In genomic region chr4:162707962-162708361, GRCh38 we compare ENCODE assay signal across 20 cellular contexts.
A peak's percentile ranks its signal among the peaks of the same experiment; 100 is the strongest.
DNase-seq lines count a peak whose midpoint lies in the region; ATAC-seq, FAIRE-seq and TF ChIP-seq lines count a peak whose summit lies in the region.
"Had no signal": no experiment of that assay in that cellular context is flagged by ENCODE, and none has a peak within 500 bp of the region (broad histone marks: within the 10 kb centered on the region; RNA-seq: fewer than 3 reads in every experiment).

No MANE protein-coding gene starts in this region.

- TF ChIP-seq EP300 in GM12878 (IDR thresholded peaks at IDR 0.05; ENCODE audit: borderline replicate concordance in 1 of 2, control insufficient read depth in 1 of 2, low read depth in 2 of 2, low read length in 2 of 2), result no peak

- no peaks in the 10 kb centered on the region for H4K20me1 ChIP-seq in GM12878 (ENCODE audit: control insufficient read depth, insufficient read depth)

- intact Hi-C loops in GM12878 (cut with micrococcal nuclease; ENCODE audit: unreplicated experiment), result no loop called here
- intact Hi-C loops in activated CD4-positive, alpha-beta T cell treated with anti-CD3 and anti-CD28 coated beads for 36 hours (cut with DNase I, micrococcal nuclease), result no loop called here

- TF ChIP-seq CTCF in GM12878 (IDR thresholded peaks at IDR 0.05 in 2 of 3, conservative IDR thresholded peaks at IDR 0.05 in 1 of 3; ENCODE audit: control insufficient read depth in 2 of 3, extremely low read depth in 1 of 3, insufficient read depth in 1 of 3, low read depth in 3 of 3, low read length in 3 of 3), result no peak

- no peak overlapping the region for H3K27ac Mint-ChIP-seq in activated CD4-positive, alpha-beta T cell treated with anti-CD3 and anti-CD28 coated beads for 36 hours
- H3K27ac Mint-ChIP-seq: CD4-positive, alpha-beta T cell had no signal

- SMC1A ChIA-PET in GM12878 (lab: Charles Lee; ENCODE audit: uncharacterized antibody, unreplicated experiment), result no interaction called here

- no peaks in the 10 kb centered on the region for H3K9me3 ChIP-seq in GM12878 (replicated peaks; ENCODE audit: control insufficient read depth, insufficient read depth, low read length)

- no peak for TF ChIP-seq POLR2A in GM12878 (IDR thresholded peaks at IDR 0.05; ENCODE audit: low read depth, low read length)

- no peaks in the 10 kb centered on the region for H3K4me1 Mint-ChIP-seq in activated CD4-positive, alpha-beta T cell treated with anti-CD3 and anti-CD28 coated beads for 36 hours

- H3K4me3 ChIP-seq in GM12878, result no peak overlapping the region
- H3K4me3 ChIP-seq: K562 had no signal

- POLR2A ChIA-PET in GM12878 (lab: Charles Lee), result no interaction called here
- POLR2A ChIA-PET in activated CD4-positive, alpha-beta T cell treated with anti-CD3 and anti-CD28 coated beads for 36 hours (lab: Charles Lee), result no interaction called here

- no peak overlapping the region for H3K4me3 Mint-ChIP-seq in activated CD4-positive, alpha-beta T cell treated with anti-CD3 and anti-CD28 coated beads for 36 hours
- H3K4me3 Mint-ChIP-seq: CD4-positive, alpha-beta T cell had no signal

- H3K27me3 ChIP-seq in GM12878 (replicated peaks in 1 of 2; ENCODE audit: control insufficient read depth in 2 of 2, insufficient read depth in 2 of 2, low read length in 1 of 2), result no peaks in the 10 kb centered on the region

- H3K27me3 Mint-ChIP-seq in activated CD4-positive, alpha-beta T cell treated with anti-CD3 and anti-CD28 coated beads for 36 hours, result no peaks in the 10 kb centered on the region
- H3K27me3 Mint-ChIP-seq: CD4-positive, alpha-beta T cell had no signal

- FAIRE-seq in GM12878 (lab: Jason Lieb, UNC), result peak; percentile 47
- FAIRE-seq: G401.6, K562 had no signal

- CTCF ChIA-PET in GM12878 (lab: Yijun Ruan, JAX), result no interaction called here
- CTCF ChIA-PET in activated CD4-positive, alpha-beta T cell treated with anti-CD3 and anti-CD28 coated beads for 36 hours (lab: Charles Lee), result no interaction called here

- peaks cover 3% of the 10 kb centered on the region for H3K9me3 Mint-ChIP-seq in activated CD4-positive, alpha-beta T cell treated with anti-CD3 and anti-CD28 coated beads for 36 hours (ENCODE audit: low read depth)

- no peaks in the 10 kb centered on the region for H3K36me3 ChIP-seq in GM12878 (ENCODE audit: control insufficient read depth in 2 of 2, insufficient read depth in 2 of 2, low read length in 1 of 2)

- RAD21 ChIA-PET in GM12878 (lab: Charles Lee; ENCODE audit: unreplicated experiment), result no interaction called here

- in situ Hi-C loops in GM12878 (cut with MboI), result no loop called here

- no peaks in the 10 kb centered on the region for H3K36me3 Mint-ChIP-seq in activated CD4-positive, alpha-beta T cell treated with anti-CD3 and anti-CD28 coated beads for 36 hours (ENCODE audit: low read depth)

- TF ChIP-seq RAD21 in GM12878 (IDR thresholded peaks at IDR 0.05; ENCODE audit: insufficient read depth, low read depth, low read length), result no peak

- no peak overlapping the region for H3K4me2 ChIP-seq in GM12878 (ENCODE audit: control insufficient read depth, insufficient read depth)

- ATAC-seq in GM18511 (IDR thresholded peaks at IDR 0.05; ENCODE audit: unreplicated experiment) (peak; percentile 80), GM19463 (IDR thresholded peaks at IDR 0.05; ENCODE audit: unreplicated experiment) (peak; percentile 73), HG02938 (IDR thresholded peaks at IDR 0.05; ENCODE audit: unreplicated experiment) (peak; percentile 80), GM12878 (peak; percentile 29; the same call in 2 of the 3 replicates)
- no peak for ATAC-seq in activated CD4-positive, alpha-beta T cell treated with anti-CD3 and anti-CD28 coated beads for 36 hours
- ATAC-seq: HCT116, K562 had no signal

- H3K79me2 ChIP-seq in GM12878 (ENCODE audit: control insufficient read depth, insufficient read depth, low read length), result no peaks in the 10 kb centered on the region

- DNase-seq in GM12878 (ENCODE audit: low read depth, low spot score) (no peak), HPDE6-E6E7 (ENCODE audit: extremely low spot score) (no peak), SHP77 treated with DMSO at 0.1 percent for 48 hours (lab: John Stamatoyannopoulos, UW) (no peak)
- no peak for DNase-seq in activated CD4-positive, alpha-beta T cell treated with anti-CD3 and anti-CD28 coated beads for 36 hours
- DNase-seq: ACHN; Calu3; CD4-positive, alpha-beta T cell; DMS79 treated with DMSO at 0.1 percent for 48 hours; NCI-H2227 treated with DMSO at 0.1 percent for 48 hours; NCI-H526 treated with DMSO at 0.1 percent for 48 hours; NK-92 treated with Interleukin-12 subunit alpha and Interleukin-12 subunit beta, amount 100 ng/mL, for 24 hours; OCI-M1; T-helper 1 cell had no signal

- H3K9ac ChIP-seq in GM12878 (ENCODE audit: control insufficient read depth, insufficient read depth, low read length), result no peak overlapping the region

- H3K27ac ChIP-seq in GM12878 (ENCODE audit: control insufficient read depth, insufficient read depth), result no peak overlapping the region
- H3K27ac ChIP-seq: HL-60 had no signal

- no peak overlapping the region for H2AFZ ChIP-seq in GM12878 (ENCODE audit: control insufficient read depth, low read depth, low read length)

- no peaks in the 10 kb centered on the region for H3K4me1 ChIP-seq in GM12878 (ENCODE audit: control insufficient read depth, insufficient read depth, low read length)

- no TSS peak for BruUV-seq in GM12878 (replicated peaks; lab: Mats Ljungman, UMichigan)

TF ChIP-seq in GM12878, 131 proteins besides CTCF, POLR2A, EP300 and RAD21 (continues in another document):
- TF ChIP-seq KAT2A (conservative IDR thresholded peaks at IDR 0.05; ENCODE audit: control insufficient read depth, low read depth, low read length) (no peak), ZSCAN29 (IDR thresholded peaks at IDR 0.05) (no peak), PKNOX1 (IDR thresholded peaks at IDR 0.05) (no peak)
- TF ChIP-seq, protein P1, sequence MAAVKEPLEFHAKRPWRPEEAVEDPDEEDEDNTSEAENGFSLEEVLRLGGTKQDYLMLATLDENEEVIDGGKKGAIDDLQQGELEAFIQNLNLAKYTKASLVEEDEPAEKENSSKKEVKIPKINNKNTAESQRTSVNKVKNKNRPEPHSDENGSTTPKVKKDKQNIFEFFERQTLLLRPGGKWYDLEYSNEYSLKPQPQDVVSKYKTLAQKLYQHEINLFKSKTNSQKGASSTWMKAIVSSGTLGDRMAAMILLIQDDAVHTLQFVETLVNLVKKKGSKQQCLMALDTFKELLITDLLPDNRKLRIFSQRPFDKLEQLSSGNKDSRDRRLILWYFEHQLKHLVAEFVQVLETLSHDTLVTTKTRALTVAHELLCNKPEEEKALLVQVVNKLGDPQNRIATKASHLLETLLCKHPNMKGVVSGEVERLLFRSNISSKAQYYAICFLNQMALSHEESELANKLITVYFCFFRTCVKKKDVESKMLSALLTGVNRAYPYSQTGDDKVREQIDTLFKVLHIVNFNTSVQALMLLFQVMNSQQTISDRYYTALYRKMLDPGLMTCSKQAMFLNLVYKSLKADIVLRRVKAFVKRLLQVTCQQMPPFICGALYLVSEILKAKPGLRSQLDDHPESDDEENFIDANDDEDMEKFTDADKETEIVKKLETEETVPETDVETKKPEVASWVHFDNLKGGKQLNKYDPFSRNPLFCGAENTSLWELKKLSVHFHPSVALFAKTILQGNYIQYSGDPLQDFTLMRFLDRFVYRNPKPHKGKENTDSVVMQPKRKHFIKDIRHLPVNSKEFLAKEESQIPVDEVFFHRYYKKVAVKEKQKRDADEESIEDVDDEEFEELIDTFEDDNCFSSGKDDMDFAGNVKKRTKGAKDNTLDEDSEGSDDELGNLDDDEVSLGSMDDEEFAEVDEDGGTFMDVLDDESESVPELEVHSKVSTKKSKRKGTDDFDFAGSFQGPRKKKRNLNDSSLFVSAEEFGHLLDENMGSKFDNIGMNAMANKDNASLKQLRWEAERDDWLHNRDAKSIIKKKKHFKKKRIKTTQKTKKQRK (IDR thresholded peaks at IDR 0.05; ENCODE audit: low read depth, low read length), result no peak
